ENCODE assay signal across 1 cellular context in genomic region chr2:46339676-46340459, GRCh38.
TF ChIP-seq lines count a peak whose summit lies in the region.

No MANE protein-coding gene starts in this region.

TF ChIP-seq in K562, 482 proteins besides CTCF, POLR2A, EP300 and RAD21 (continued from another document and continues in another):
- TF ChIP-seq ZBTB11 (CRISPR knock-in tag; IDR thresholded peaks at IDR 0.05) = peak in 1 of 3 experiments; percentile 77; a peak in 1 of 6 replicates
- TF ChIP-seq RFX7 (CRISPR knock-in tag; IDR thresholded peaks at IDR 0.05) = no peak
- TF ChIP-seq CREM (IDR thresholded peaks at IDR 0.05; ENCODE audit: low read depth) = peak; percentile 90
- TF ChIP-seq ZNF449 (CRISPR knock-in tag; IDR thresholded peaks at IDR 0.05) = peak; percentile 59; the same call in 1 of the 2 replicates
- peak; percentile 66 for TF ChIP-seq ZNF239 (CRISPR knock-in tag; IDR thresholded peaks at IDR 0.05)
- TF ChIP-seq XRCC3 (IDR thresholded peaks at IDR 0.05) = no peak
- peak; percentile 86 for TF ChIP-seq NEUROD1 (IDR thresholded peaks at IDR 0.05; ENCODE audit: borderline replicate concordance, low read depth, low read length, partially characterized antibody)
- TF ChIP-seq, protein P1, sequence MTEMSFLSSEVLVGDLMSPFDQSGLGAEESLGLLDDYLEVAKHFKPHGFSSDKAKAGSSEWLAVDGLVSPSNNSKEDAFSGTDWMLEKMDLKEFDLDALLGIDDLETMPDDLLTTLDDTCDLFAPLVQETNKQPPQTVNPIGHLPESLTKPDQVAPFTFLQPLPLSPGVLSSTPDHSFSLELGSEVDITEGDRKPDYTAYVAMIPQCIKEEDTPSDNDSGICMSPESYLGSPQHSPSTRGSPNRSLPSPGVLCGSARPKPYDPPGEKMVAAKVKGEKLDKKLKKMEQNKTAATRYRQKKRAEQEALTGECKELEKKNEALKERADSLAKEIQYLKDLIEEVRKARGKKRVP (CRISPR knock-in tag; IDR thresholded peaks at IDR 0.05) = peak; percentile 79
- no peak for TF ChIP-seq HNRNPL (IDR thresholded peaks at IDR 0.05; ENCODE audit: low read depth, low read length)
- TF ChIP-seq ZNF740 (CRISPR knock-in tag; IDR thresholded peaks at IDR 0.05) = no peak
- TF ChIP-seq ZNF740 (tag; IDR thresholded peaks at IDR 0.05) = no peak
- TF ChIP-seq RNF2 (IDR thresholded peaks at IDR 0.05) = peak; percentile 86
- peak; percentile 96 for TF ChIP-seq JUN (IDR thresholded peaks at IDR 0.05; ENCODE audit: borderline replicate concordance, low read depth, low read length)
- TF ChIP-seq JUN (CRISPR knock-in tag; IDR thresholded peaks at IDR 0.05; ENCODE audit: borderline replicate concordance) = no peak
- TF ChIP-seq SIN3A (IDR thresholded peaks at IDR 0.05; ENCODE audit: borderline replicate concordance in 2 of 2, control insufficient read depth in 1 of 2, low read depth in 2 of 2, low read length in 2 of 2) = peak in 1 of 2 experiments; percentile 57; a peak in 1 of 4 replicates
- no peak for TF ChIP-seq ZHX1 (conservative IDR thresholded peaks at IDR 0.05; ENCODE audit: low read length)
- TF ChIP-seq ZBTB17 (CRISPR knock-in tag; IDR thresholded peaks at IDR 0.05) = peak; percentile 99
- TF ChIP-seq, protein P2, sequence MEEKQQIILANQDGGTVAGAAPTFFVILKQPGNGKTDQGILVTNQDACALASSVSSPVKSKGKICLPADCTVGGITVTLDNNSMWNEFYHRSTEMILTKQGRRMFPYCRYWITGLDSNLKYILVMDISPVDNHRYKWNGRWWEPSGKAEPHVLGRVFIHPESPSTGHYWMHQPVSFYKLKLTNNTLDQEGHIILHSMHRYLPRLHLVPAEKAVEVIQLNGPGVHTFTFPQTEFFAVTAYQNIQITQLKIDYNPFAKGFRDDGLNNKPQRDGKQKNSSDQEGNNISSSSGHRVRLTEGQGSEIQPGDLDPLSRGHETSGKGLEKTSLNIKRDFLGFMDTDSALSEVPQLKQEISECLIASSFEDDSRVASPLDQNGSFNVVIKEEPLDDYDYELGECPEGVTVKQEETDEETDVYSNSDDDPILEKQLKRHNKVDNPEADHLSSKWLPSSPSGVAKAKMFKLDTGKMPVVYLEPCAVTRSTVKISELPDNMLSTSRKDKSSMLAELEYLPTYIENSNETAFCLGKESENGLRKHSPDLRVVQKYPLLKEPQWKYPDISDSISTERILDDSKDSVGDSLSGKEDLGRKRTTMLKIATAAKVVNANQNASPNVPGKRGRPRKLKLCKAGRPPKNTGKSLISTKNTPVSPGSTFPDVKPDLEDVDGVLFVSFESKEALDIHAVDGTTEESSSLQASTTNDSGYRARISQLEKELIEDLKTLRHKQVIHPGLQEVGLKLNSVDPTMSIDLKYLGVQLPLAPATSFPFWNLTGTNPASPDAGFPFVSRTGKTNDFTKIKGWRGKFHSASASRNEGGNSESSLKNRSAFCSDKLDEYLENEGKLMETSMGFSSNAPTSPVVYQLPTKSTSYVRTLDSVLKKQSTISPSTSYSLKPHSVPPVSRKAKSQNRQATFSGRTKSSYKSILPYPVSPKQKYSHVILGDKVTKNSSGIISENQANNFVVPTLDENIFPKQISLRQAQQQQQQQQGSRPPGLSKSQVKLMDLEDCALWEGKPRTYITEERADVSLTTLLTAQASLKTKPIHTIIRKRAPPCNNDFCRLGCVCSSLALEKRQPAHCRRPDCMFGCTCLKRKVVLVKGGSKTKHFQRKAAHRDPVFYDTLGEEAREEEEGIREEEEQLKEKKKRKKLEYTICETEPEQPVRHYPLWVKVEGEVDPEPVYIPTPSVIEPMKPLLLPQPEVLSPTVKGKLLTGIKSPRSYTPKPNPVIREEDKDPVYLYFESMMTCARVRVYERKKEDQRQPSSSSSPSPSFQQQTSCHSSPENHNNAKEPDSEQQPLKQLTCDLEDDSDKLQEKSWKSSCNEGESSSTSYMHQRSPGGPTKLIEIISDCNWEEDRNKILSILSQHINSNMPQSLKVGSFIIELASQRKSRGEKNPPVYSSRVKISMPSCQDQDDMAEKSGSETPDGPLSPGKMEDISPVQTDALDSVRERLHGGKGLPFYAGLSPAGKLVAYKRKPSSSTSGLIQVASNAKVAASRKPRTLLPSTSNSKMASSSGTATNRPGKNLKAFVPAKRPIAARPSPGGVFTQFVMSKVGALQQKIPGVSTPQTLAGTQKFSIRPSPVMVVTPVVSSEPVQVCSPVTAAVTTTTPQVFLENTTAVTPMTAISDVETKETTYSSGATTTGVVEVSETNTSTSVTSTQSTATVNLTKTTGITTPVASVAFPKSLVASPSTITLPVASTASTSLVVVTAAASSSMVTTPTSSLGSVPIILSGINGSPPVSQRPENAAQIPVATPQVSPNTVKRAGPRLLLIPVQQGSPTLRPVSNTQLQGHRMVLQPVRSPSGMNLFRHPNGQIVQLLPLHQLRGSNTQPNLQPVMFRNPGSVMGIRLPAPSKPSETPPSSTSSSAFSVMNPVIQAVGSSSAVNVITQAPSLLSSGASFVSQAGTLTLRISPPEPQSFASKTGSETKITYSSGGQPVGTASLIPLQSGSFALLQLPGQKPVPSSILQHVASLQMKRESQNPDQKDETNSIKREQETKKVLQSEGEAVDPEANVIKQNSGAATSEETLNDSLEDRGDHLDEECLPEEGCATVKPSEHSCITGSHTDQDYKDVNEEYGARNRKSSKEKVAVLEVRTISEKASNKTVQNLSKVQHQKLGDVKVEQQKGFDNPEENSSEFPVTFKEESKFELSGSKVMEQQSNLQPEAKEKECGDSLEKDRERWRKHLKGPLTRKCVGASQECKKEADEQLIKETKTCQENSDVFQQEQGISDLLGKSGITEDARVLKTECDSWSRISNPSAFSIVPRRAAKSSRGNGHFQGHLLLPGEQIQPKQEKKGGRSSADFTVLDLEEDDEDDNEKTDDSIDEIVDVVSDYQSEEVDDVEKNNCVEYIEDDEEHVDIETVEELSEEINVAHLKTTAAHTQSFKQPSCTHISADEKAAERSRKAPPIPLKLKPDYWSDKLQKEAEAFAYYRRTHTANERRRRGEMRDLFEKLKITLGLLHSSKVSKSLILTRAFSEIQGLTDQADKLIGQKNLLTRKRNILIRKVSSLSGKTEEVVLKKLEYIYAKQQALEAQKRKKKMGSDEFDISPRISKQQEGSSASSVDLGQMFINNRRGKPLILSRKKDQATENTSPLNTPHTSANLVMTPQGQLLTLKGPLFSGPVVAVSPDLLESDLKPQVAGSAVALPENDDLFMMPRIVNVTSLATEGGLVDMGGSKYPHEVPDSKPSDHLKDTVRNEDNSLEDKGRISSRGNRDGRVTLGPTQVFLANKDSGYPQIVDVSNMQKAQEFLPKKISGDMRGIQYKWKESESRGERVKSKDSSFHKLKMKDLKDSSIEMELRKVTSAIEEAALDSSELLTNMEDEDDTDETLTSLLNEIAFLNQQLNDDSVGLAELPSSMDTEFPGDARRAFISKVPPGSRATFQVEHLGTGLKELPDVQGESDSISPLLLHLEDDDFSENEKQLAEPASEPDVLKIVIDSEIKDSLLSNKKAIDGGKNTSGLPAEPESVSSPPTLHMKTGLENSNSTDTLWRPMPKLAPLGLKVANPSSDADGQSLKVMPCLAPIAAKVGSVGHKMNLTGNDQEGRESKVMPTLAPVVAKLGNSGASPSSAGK (IDR thresholded peaks at IDR 0.05) = peak; percentile 74
- TF ChIP-seq ZNF124 (CRISPR knock-in tag; IDR thresholded peaks at IDR 0.05) = no peak
- no peak for TF ChIP-seq E2F5 (CRISPR knock-in tag; IDR thresholded peaks at IDR 0.05)
- peak; percentile 97 for TF ChIP-seq TEAD4 (IDR thresholded peaks at IDR 0.05; ENCODE audit: low read length)
- no peak for TF ChIP-seq TEAD4 (CRISPR knock-in tag; IDR thresholded peaks at IDR 0.05; ENCODE audit: borderline replicate concordance)
- peak; percentile 31 for TF ChIP-seq C11orf30 (IDR thresholded peaks at IDR 0.05; ENCODE audit: low read depth)
- TF ChIP-seq WHSC1 (IDR thresholded peaks at IDR 0.05; ENCODE audit: low read length) = no peak
- TF ChIP-seq ASH1L (IDR thresholded peaks at IDR 0.05; ENCODE audit: borderline replicate concordance, low read depth, partially characterized antibody) = no peak
- TF ChIP-seq, protein P3, sequence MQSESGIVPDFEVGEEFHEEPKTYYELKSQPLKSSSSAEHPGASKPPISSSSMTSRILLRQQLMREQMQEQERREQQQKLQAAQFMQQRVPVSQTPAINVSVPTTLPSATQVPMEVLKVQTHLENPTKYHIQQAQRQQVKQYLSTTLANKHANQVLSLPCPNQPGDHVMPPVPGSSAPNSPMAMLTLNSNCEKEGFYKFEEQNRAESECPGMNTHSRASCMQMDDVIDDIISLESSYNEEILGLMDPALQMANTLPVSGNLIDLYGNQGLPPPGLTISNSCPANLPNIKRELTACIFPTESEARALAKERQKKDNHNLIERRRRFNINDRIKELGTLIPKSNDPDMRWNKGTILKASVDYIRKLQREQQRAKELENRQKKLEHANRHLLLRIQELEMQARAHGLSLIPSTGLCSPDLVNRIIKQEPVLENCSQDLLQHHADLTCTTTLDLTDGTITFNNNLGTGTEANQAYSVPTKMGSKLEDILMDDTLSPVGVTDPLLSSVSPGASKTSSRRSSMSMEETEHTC (IDR thresholded peaks at IDR 0.05) = peak; percentile 88
- TF ChIP-seq POLR2AphosphoS5 (IDR thresholded peaks at IDR 0.05; ENCODE audit: control insufficient read depth, insufficient read depth, low read depth, low read length) = peak; percentile 97
- TF ChIP-seq PHF20 (IDR thresholded peaks at IDR 0.05; ENCODE audit: partially characterized antibody) = peak; percentile 29
- TF ChIP-seq MCM5 (IDR thresholded peaks at IDR 0.05; ENCODE audit: low read depth) = no peak
- TF ChIP-seq ZC3H4 (CRISPR knock-in tag; IDR thresholded peaks at IDR 0.05; ENCODE audit: borderline replicate concordance) = no peak
